Comparison of ENCODE assay signal across 8 cellular contexts in genomic region chr11:64924910-64925284, GRCh38. TPM values are rescaled to one million over a fixed set of nuclear protein-coding genes. Genes with fewer than 3 reads are reported as not detected.
DNase-seq lines count a peak whose midpoint lies in the region; ATAC-seq and TF ChIP-seq lines count a peak whose summit lies in the region.

No MANE protein-coding gene starts in this region.

- in situ Hi-C loops in brain microvascular endothelial cell (cut with HindIII; ENCODE audit: low pct_ligation_motif_present, low sequenced_read_pairs) = no loop called here

- H3K27me3 Mint-ChIP-seq in IgD-negative memory B cell = no peaks in the 10 kb centered on the region

- no peaks in the 10 kb centered on the region for H3K9me3 Mint-ChIP-seq in IgD-negative memory B cell

- H3K4me3 ChIP-seq in GM06990 (replicated peaks; ENCODE audit: low read depth, low read length) (peak overlapping the region; percentile 72), brain microvascular endothelial cell (ENCODE audit: low read depth, low read length) (peak overlapping the region; percentile 75), testis (peak overlapping the region; percentile 80 to 85)

- H3K4me1 ChIP-seq in testis = peaks cover 18% of the 10 kb centered on the region

- no peak for TF ChIP-seq POLR2A in testis (IDR thresholded peaks at IDR 0.05)

- H3K27me3 ChIP-seq in GM06990 (replicated peaks; ENCODE audit: control insufficient read depth, insufficient read depth, low read length) (no peaks in the 10 kb centered on the region), brain microvascular endothelial cell (replicated peaks) (no peaks in the 10 kb centered on the region), testis (no peaks in the 10 kb centered on the region)

- H3K4me1 Mint-ChIP-seq in IgD-negative memory B cell = peaks cover 8 to 10% (median 9%) of the 10 kb centered on the region in 3 donors

- ATAC-seq in left colon (peak; percentile 17), HG03520 (IDR thresholded peaks at IDR 0.05; ENCODE audit: unreplicated experiment) (no peak)

- H3K36me3 Mint-ChIP-seq in IgD-negative memory B cell = peaks cover 2% of the 10 kb centered on the region

- no peaks in the 10 kb centered on the region for H3K9me3 ChIP-seq in testis

- intact Hi-C loops in left colon (cut with DNase I, micrococcal nuclease) = no loop called here
- intact Hi-C loops in testis (cut with DNase I; ENCODE audit: low total_unique reads) = no loop called here

- H3K36me3 ChIP-seq in GM06990 (ENCODE audit: control insufficient read depth, insufficient read depth, low read length) (peaks cover 6% of the 10 kb centered on the region), brain microvascular endothelial cell (replicated peaks) (peaks cover 21% of the 10 kb centered on the region), testis (ENCODE audit: low read depth, missing control alignments) (no peaks in the 10 kb centered on the region)

- 1 to 3% methylated on average over 9 to 24 of the region's 24 CpGs for WGBS in testis, 2 donors

- DNase-seq in GM06990 (ENCODE audit: extremely low read depth, insufficient read length) (no peak), brain microvascular endothelial cell (no peak), left colon (no peak), testis (no peak), activated gamma-delta T cell treated with Interleukin-2 at 50 U/mL for 16 hours (no peak), NCI-H1105 treated with DMSO at 0.1 percent for 48 hours (lab: John Stamatoyannopoulos, UW) (no peak)

- H3K27ac ChIP-seq in brain microvascular endothelial cell (peak overlapping the region; percentile 78), testis (peak overlapping the region; percentile 82 to 89)

- TF ChIP-seq CTCF in GM06990 (IDR thresholded peaks at IDR 0.05; ENCODE audit: insufficient read depth, low read length, poor library complexity, severe bottlenecking) (no peak), brain microvascular endothelial cell (IDR thresholded peaks at IDR 0.05; ENCODE audit: low read depth, low read length, missing control alignments) (no peak), testis (IDR thresholded peaks at IDR 0.05) (no peak)

- H3K27ac Mint-ChIP-seq in IgD-negative memory B cell = peak overlapping the region in 1 of 3 donors; percentile 23

- peak overlapping the region; percentile 92 to 100 (median 98) for H3K4me3 Mint-ChIP-seq in IgD-negative memory B cell

RNA-seq across cellular contexts. Expression of gene PPP2R5B, which starts 0.4 kb away (rescaled TPM):
- polyA plus RNA-seq in IgD-negative memory B cell = 11.4 TPM
- 10 to 100 TPM; 25.1 to 39.6 TPM for total RNA-seq in left colon
- 10 to 100 TPM; 19.4 to 26.2 TPM for total RNA-seq in testis
- 9.9 TPM for polyA plus RNA-seq in testis (ENCODE audit: insufficient read depth, low read depth, low replicate concordance)

RNA-seq across cellular contexts. Expression of gene ATG2A, which starts 7.9 kb away (rescaled TPM):
- polyA plus RNA-seq in IgD-negative memory B cell = 3.9 TPM
- total RNA-seq in left colon = 10 to 100 TPM; 25.3 to 43.4 TPM
- 10 to 100 TPM; 51.1 to 56.1 TPM for total RNA-seq in testis
- polyA plus RNA-seq in testis (ENCODE audit: insufficient read depth, low read depth, low replicate concordance) = 22.2 TPM

RNA-seq across cellular contexts. Expression of gene GPHA2, which starts 10.8 kb away (rescaled TPM):
- polyA plus RNA-seq in IgD-negative memory B cell (not detected), testis (ENCODE audit: insufficient read depth, low read depth, low replicate concordance) (6.9 TPM)
- total RNA-seq in left colon (not detected), testis (1 to 10 TPM; 7.0 to 9.4 TPM)

RNA-seq across cellular contexts. Expression of gene EHD1, which starts 46.5 kb away (rescaled TPM):
- 210 TPM for polyA plus RNA-seq in IgD-negative memory B cell
- 10 to 100 TPM; 76.1 to 91.5 TPM for total RNA-seq in left colon
- total RNA-seq in testis = 100 to 1,000 TPM; 230 to 455 TPM
- 328 TPM for polyA plus RNA-seq in testis (ENCODE audit: insufficient read depth, low read depth, low replicate concordance)

RNA-seq across cellular contexts. Expression of gene MAJIN, which starts 47.0 kb away (rescaled TPM):
- polyA plus RNA-seq in IgD-negative memory B cell (0.39 TPM), testis (ENCODE audit: insufficient read depth, low read depth, low replicate concordance) (36.4 TPM)
- total RNA-seq in left colon (not detected), testis (10 to 100 TPM; 14.4 to 34.8 TPM)

Comparison
In these comparisons a context has a peak if more than half of its experiments do, and no peak if none do; other contexts are left out.
1. RNA of gene GPHA2, which starts 10.8 kb away (total RNA-seq): 7.0 to 9.4 TPM in testis; not detected in left colon; every median in the first group is over 4 times any median in the second.
2. Peak in every context shown above with its lines, with median percentiles within 50 percentile points of each other: H3K4me3 ChIP-seq.